In the genomic region with DNA sequence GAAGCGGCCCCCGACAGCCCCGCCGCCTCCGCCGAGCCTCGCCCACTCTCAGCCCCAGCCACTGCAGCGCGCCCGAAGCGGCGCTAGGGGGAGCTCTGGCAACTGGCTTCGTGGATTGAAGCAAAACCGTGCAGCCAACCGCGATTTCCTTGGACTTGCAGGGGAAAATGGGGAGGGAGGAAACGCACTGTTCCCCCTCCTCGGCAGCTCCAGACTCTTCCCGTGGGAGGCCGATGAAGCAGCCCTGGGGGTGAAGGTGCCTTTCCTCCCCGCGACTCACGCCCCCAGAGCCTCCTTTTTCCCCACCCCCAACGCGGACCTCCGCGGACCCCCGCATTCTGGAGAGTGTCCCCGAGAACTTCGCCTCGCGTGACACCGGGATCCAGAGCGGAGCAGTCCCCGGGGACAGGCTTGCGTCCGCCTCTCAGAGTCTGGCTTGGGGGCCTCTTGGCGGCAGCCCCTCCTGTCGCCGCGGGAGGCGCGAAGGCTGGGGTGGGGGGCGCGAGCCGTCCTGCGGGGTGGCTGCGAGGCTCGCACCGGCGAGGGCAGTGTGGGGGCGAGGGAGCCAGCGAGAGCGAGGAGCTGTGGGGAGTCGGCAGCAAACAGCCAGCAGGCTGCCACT, we compare ENCODE assay signal across 8 cellular contexts. TPM values are rescaled to one million over a fixed set of nuclear protein-coding genes. Genes with fewer than 3 reads are reported as not detected.
DNase-seq lines count a peak whose midpoint lies in the region; ATAC-seq and TF ChIP-seq lines count a peak whose summit lies in the region.

No MANE protein-coding gene starts in this region.

- H3K9me3 ChIP-seq in BE2C = no peaks in the 10 kb centered on the region
- H3K9me3 ChIP-seq in effector memory CD4-positive, alpha-beta T cell (ENCODE audit: control insufficient read depth, low read length) = no peaks in the 10 kb centered on the region

- ATAC-seq in HG03354 (IDR thresholded peaks at IDR 0.05; ENCODE audit: poor library complexity, severe bottlenecking, unreplicated experiment) (peak; percentile 19), memory B cell (ENCODE audit: low read depth) (peak; percentile 18), GM21390 (IDR thresholded peaks at IDR 0.05; ENCODE audit: unreplicated experiment) (no peak)

- H3K27me3 ChIP-seq in BE2C = no peaks in the 10 kb centered on the region
- H3K27me3 ChIP-seq in effector memory CD4-positive, alpha-beta T cell (replicated peaks; ENCODE audit: control insufficient read depth, insufficient read depth, low read length, poor library complexity, severe bottlenecking) = no peaks in the 10 kb centered on the region

- H3K27ac ChIP-seq in effector memory CD4-positive, alpha-beta T cell (ENCODE audit: insufficient read depth, low read length, poor library complexity, severe bottlenecking) = no peak overlapping the region

- TF ChIP-seq CTCF in BE2C (IDR thresholded peaks at IDR 0.05; ENCODE audit: low read depth, low read length) = peak; percentile 95

- H3K27me3 Mint-ChIP-seq in memory B cell = peaks cover 8% of the 10 kb centered on the region

- peaks cover 3% of the 10 kb centered on the region for H3K4me1 ChIP-seq in BE2C
- H3K4me1 ChIP-seq in effector memory CD4-positive, alpha-beta T cell (ENCODE audit: control insufficient read depth, insufficient read depth, low read length, poor library complexity, severe bottlenecking) = peaks cover 34% of the 10 kb centered on the region

- DNase-seq in BE2C (peak; percentile 91), NCI-H82 treated with DMSO at 0.1 percent for 48 hours (lab: John Stamatoyannopoulos, UW; ENCODE audit: unreplicated experiment) (peak; percentile 60), memory B cell (ENCODE audit: low spot score in 2 of 2) (peak; percentile 75 to 88)
- DNase-seq in activated CD8-positive, alpha-beta memory T cell treated with anti-CD3 and anti-CD28 coated beads for 48 hours (ENCODE audit: low read depth in 2 of 3, low spot score in 2 of 3) = peak; percentile 56 to 68 (median 61)
- peak; percentile 55 to 70 (median 60) for DNase-seq in effector memory CD4-positive, alpha-beta T cell
- peak; percentile 66 to 72 (median 71) for DNase-seq in stimulated activated CD4-positive, alpha-beta T cell treated with anti-CD3 and anti-CD28 coated beads, TNF-alpha, amount 100 ng/mL, for 4 hours (ENCODE audit: low read depth in 3 of 3)

- no peaks in the 10 kb centered on the region for H3K36me3 ChIP-seq in BE2C
- H3K36me3 ChIP-seq in effector memory CD4-positive, alpha-beta T cell (ENCODE audit: control insufficient read depth, insufficient read depth, low read length) = no peaks in the 10 kb centered on the region

- peak overlapping the region; percentile 86 for H3K4me3 Mint-ChIP-seq in memory B cell

- H3K4me1 Mint-ChIP-seq in memory B cell = peaks cover 2% of the 10 kb centered on the region

- no peaks in the 10 kb centered on the region for H3K36me3 Mint-ChIP-seq in memory B cell

- H3K9me3 Mint-ChIP-seq in memory B cell = no peaks in the 10 kb centered on the region

- no peak overlapping the region for H3K27ac Mint-ChIP-seq in memory B cell

- H3K4me3 ChIP-seq in BE2C (ENCODE audit: low read depth, low read length) = peak overlapping the region; percentile 91
- peak overlapping the region; percentile 69 for H3K4me3 ChIP-seq in effector memory CD4-positive, alpha-beta T cell (ENCODE audit: insufficient read depth, low read depth, low read length, poor library complexity, severe bottlenecking)

RNA-seq across cellular contexts. Expression of a gene that starts 3.8 kb away (rescaled TPM):
- polyA plus RNA-seq in BE2C (2012; ENCODE audit: insufficient read depth, insufficient read length, low read depth) = 38.6 TPM
